ENCODE assay signal across 1 cellular context in genomic region chr1:179228783-179229213, GRCh38.
TF ChIP-seq lines count a peak whose summit lies in the region.

No MANE protein-coding gene starts in this region.

TF ChIP-seq in HepG2, 621 proteins besides CTCF, POLR2A, EP300 and RAD21 (continued from another document):
- no peak for TF ChIP-seq ZNF704 (CRISPR knock-in tag; IDR thresholded peaks at IDR 0.05; ENCODE audit: borderline replicate concordance)
- TF ChIP-seq FOXA1 (IDR thresholded peaks at IDR 0.05): no peak
- no peak for TF ChIP-seq FOXA1 (CRISPR knock-in tag; IDR thresholded peaks at IDR 0.05)
- TF ChIP-seq ZZZ3 (CRISPR knock-in tag; IDR thresholded peaks at IDR 0.05; ENCODE audit: borderline replicate concordance): no peak
- TF ChIP-seq SP5 (CRISPR knock-in tag; IDR thresholded peaks at IDR 0.05; ENCODE audit: borderline replicate concordance, low read depth): peak; percentile 17
- peak; percentile 35; the same call in 1 of the 2 replicates for TF ChIP-seq ZBTB7A (CRISPR knock-in tag; IDR thresholded peaks at IDR 0.05)
- no peak for TF ChIP-seq ZNF83 (CRISPR knock-in tag; IDR thresholded peaks at IDR 0.05; ENCODE audit: borderline replicate concordance)
- peak; percentile 82 for TF ChIP-seq ZNF629 (CRISPR knock-in tag; conservative IDR thresholded peaks at IDR 0.05)
- no peak for TF ChIP-seq ZBTB1 (CRISPR knock-in tag; IDR thresholded peaks at IDR 0.05; ENCODE audit: borderline replicate concordance)
- TF ChIP-seq SIN3A (IDR thresholded peaks at IDR 0.05; ENCODE audit: borderline replicate concordance, low read depth, low read length): no peak
- TF ChIP-seq TCF7L2 (IDR thresholded peaks at IDR 0.05; ENCODE audit: low read depth, low read length): no peak
- TF ChIP-seq, protein P1, sequence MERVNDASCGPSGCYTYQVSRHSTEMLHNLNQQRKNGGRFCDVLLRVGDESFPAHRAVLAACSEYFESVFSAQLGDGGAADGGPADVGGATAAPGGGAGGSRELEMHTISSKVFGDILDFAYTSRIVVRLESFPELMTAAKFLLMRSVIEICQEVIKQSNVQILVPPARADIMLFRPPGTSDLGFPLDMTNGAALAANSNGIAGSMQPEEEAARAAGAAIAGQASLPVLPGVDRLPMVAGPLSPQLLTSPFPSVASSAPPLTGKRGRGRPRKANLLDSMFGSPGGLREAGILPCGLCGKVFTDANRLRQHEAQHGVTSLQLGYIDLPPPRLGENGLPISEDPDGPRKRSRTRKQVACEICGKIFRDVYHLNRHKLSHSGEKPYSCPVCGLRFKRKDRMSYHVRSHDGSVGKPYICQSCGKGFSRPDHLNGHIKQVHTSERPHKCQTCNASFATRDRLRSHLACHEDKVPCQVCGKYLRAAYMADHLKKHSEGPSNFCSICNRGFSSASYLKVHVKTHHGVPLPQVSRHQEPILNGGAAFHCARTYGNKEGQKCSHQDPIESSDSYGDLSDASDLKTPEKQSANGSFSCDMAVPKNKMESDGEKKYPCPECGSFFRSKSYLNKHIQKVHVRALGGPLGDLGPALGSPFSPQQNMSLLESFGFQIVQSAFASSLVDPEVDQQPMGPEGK (CRISPR knock-in tag; IDR thresholded peaks at IDR 0.05): peak; percentile 61
- 0 out of 2 replicates have a peak, but pooled peaks have one; percentile 10 for TF ChIP-seq RXRB (CRISPR knock-in tag; IDR thresholded peaks at IDR 0.05; ENCODE audit: borderline replicate concordance)
- TF ChIP-seq ZNF281 (CRISPR knock-in tag; IDR thresholded peaks at IDR 0.05; ENCODE audit: borderline replicate concordance): peak; percentile 86
- peak; percentile 5; the same call in 1 of the 2 replicates for TF ChIP-seq MYC (CRISPR knock-in tag; IDR thresholded peaks at IDR 0.05; ENCODE audit: borderline replicate concordance)
- TF ChIP-seq, protein P2, sequence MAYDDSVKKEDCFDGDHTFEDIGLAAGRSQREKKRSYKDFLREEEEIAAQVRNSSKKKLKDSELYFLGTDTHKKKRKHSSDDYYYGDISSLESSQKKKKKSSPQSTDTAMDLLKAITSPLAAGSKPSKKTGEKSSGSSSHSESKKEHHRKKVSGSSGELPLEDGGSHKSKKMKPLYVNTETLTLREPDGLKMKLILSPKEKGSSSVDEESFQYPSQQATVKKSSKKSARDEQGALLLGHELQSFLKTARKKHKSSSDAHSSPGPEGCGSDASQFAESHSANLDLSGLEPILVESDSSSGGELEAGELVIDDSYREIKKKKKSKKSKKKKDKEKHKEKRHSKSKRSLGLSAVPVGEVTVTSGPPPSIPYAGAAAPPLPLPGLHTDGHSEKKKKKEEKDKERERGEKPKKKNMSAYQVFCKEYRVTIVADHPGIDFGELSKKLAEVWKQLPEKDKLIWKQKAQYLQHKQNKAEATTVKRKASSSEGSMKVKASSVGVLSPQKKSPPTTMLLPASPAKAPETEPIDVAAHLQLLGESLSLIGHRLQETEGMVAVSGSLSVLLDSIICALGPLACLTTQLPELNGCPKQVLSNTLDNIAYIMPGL (CRISPR knock-in tag; IDR thresholded peaks at IDR 0.05; ENCODE audit: borderline replicate concordance in 1 of 2, low read depth in 1 of 2): 0 out of 4 replicates have a peak, but pooled peaks of 1 of the 2 experiments have one; percentile 21
- TF ChIP-seq ZBTB20 (CRISPR knock-in tag; IDR thresholded peaks at IDR 0.05; ENCODE audit: borderline replicate concordance, low read depth): no peak
- TF ChIP-seq SMC3 (IDR thresholded peaks at IDR 0.05; ENCODE audit: low read length): no peak
- TF ChIP-seq, protein P3, sequence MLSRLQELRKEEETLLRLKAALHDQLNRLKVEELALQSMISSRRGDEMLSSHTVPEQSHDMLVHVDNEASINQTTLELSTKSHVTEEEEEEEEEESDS (CRISPR knock-in tag; IDR thresholded peaks at IDR 0.05; ENCODE audit: borderline replicate concordance): no peak
- no peak for TF ChIP-seq ZNF331 (CRISPR knock-in tag; IDR thresholded peaks at IDR 0.05)
- no peak for TF ChIP-seq ZNF263 (CRISPR knock-in tag; IDR thresholded peaks at IDR 0.05)
- no peak for TF ChIP-seq ATF3 (CRISPR knock-in tag; IDR thresholded peaks at IDR 0.05)
- TF ChIP-seq ZNF136 (CRISPR knock-in tag; IDR thresholded peaks at IDR 0.05; ENCODE audit: low read depth): no peak
- no peak for TF ChIP-seq LCORL (IDR thresholded peaks at IDR 0.05)
- no peak for TF ChIP-seq LCORL (CRISPR knock-in tag; IDR thresholded peaks at IDR 0.05)
- TF ChIP-seq CENPT (CRISPR knock-in tag; IDR thresholded peaks at IDR 0.05; ENCODE audit: low read depth): no peak
- TF ChIP-seq, protein P4, sequence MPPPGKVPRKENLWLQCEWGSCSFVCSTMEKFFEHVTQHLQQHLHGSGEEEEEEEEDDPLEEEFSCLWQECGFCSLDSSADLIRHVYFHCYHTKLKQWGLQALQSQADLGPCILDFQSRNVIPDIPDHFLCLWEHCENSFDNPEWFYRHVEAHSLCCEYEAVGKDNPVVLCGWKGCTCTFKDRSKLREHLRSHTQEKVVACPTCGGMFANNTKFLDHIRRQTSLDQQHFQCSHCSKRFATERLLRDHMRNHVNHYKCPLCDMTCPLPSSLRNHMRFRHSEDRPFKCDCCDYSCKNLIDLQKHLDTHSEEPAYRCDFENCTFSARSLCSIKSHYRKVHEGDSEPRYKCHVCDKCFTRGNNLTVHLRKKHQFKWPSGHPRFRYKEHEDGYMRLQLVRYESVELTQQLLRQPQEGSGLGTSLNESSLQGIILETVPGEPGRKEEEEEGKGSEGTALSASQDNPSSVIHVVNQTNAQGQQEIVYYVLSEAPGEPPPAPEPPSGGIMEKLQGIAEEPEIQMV (CRISPR knock-in tag; IDR thresholded peaks at IDR 0.05; ENCODE audit: low read depth): no peak
- no peak for TF ChIP-seq MAFK (conservative IDR thresholded peaks at IDR 0.05 in 1 of 2, IDR thresholded peaks at IDR 0.05 in 1 of 2; ENCODE audit: low read length in 2 of 2)
- 0 out of 2 replicates have a peak, but pooled peaks have one; percentile 14 for TF ChIP-seq CEBPG (CRISPR knock-in tag; IDR thresholded peaks at IDR 0.05)
- TF ChIP-seq SOX6 (IDR thresholded peaks at IDR 0.05): no peak
- 0 out of 2 replicates have a peak, but pooled peaks have one; percentile 14 for TF ChIP-seq SOX6 (CRISPR knock-in tag; IDR thresholded peaks at IDR 0.05)
- no peak for TF ChIP-seq GZF1 (CRISPR knock-in tag; IDR thresholded peaks at IDR 0.05)
- no peak for TF ChIP-seq ZNF44 (CRISPR knock-in tag; IDR thresholded peaks at IDR 0.05)
- 0 out of 2 replicates have a peak, but pooled peaks have one; percentile 30 for TF ChIP-seq SAP130 (CRISPR knock-in tag; IDR thresholded peaks at IDR 0.05; ENCODE audit: low read depth)
- TF ChIP-seq ZNF343 (CRISPR knock-in tag; IDR thresholded peaks at IDR 0.05): 0 out of 2 replicates have a peak, but pooled peaks have one; percentile 36
